ENCODE assay signal across 1 cellular context in genomic region chr6:36985963-36986703, GRCh38.
TF ChIP-seq lines count a peak whose summit lies in the region.

MTCH1 (minus strand) TSS chr6:36986196; CDS start chr6:36986173, 23 bp downstream.

TF ChIP-seq in A549, 52 proteins besides CTCF, POLR2A, EP300 and RAD21 (continued from another document):
- TF ChIP-seq MYC (IDR thresholded peaks at IDR 0.05; ENCODE audit: borderline replicate concordance, low read length) (peak; percentile 72; the same call in 1 of the 2 replicates), PHF8 (IDR thresholded peaks at IDR 0.05; ENCODE audit: borderline replicate concordance, low read depth) (peak; percentile 62), CHD4 (IDR thresholded peaks at IDR 0.05; ENCODE audit: borderline replicate concordance) (no peak), HOXB5 (CRISPR knock-in tag; IDR thresholded peaks at IDR 0.05) (no peak), RCOR1 (IDR thresholded peaks at IDR 0.05; ENCODE audit: low read depth, low read length) (no peak), JUNB (IDR thresholded peaks at IDR 0.05) (no peak), HOXA7 (CRISPR knock-in tag; IDR thresholded peaks at IDR 0.05) (no peak), NR3C1 (IDR thresholded peaks at IDR 0.05) (no peak), FOSL2 (IDR thresholded peaks at IDR 0.05) (no peak), FOSL2 (CRISPR knock-in tag; IDR thresholded peaks at IDR 0.05) (0 out of 2 replicates have a peak, but pooled peaks have one; percentile 11), CEBPB (IDR thresholded peaks at IDR 0.05) (no peak), HES2 (IDR thresholded peaks at IDR 0.05) (no peak), HEYL (CRISPR knock-in tag; IDR thresholded peaks at IDR 0.05) (no peak), SREBF2 (IDR thresholded peaks at IDR 0.05) (no peak), JUN (IDR thresholded peaks at IDR 0.05) (peak; percentile 30 to 71; a peak in 2 of 5 replicates), CBX8 (IDR thresholded peaks at IDR 0.05) (no peak), HDAC2 (IDR thresholded peaks at IDR 0.05) (no peak), POLR2AphosphoS2 (conservative IDR thresholded peaks at IDR 0.05; ENCODE audit: low read length) (no peak), FOXS1 (CRISPR knock-in tag; IDR thresholded peaks at IDR 0.05) (no peak), ZSCAN20 (CRISPR knock-in tag; IDR thresholded peaks at IDR 0.05) (no peak), RNF2 (IDR thresholded peaks at IDR 0.05; ENCODE audit: borderline replicate concordance, low read depth) (no peak), TFCP2L1 (CRISPR knock-in tag; IDR thresholded peaks at IDR 0.05) (no peak), NPAS2 (CRISPR knock-in tag; IDR thresholded peaks at IDR 0.05; ENCODE audit: borderline replicate concordance) (no peak), CBX2 (IDR thresholded peaks at IDR 0.05; ENCODE audit: borderline replicate concordance, low read depth) (no peak)
